11 cellular contexts compared by ENCODE assay signal in the genomic region with DNA sequence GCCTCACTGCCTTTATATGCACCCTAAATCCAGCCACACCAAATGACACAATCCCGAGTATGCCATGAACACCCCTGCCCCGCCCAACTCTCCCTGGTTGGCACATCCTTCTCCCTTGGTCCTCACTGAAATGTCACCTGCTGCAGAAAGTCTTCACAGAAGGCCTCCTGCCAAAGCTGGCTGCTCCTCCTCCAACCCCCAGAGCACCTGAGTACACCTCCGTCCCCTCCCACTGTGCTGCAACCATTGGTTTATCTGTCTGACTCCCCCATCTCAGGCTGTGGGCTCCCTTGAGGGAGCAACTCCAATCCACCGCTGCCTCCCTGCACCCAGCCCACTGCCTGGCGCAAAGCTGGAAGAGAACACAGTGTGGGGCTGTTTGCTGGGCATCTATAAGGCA. TPM values are rescaled to one million over a fixed set of nuclear protein-coding genes. Genes with fewer than 3 reads are reported as not detected.
DNase-seq lines count a peak whose midpoint lies in the region; ATAC-seq lines count a peak whose summit lies in the region.
"Had no signal": no experiment of that assay in that cellular context is flagged by ENCODE, and none has a peak within 500 bp of the region (broad histone marks: within the 10 kb centered on the region; RNA-seq: fewer than 3 reads in every experiment).

No MANE protein-coding gene starts in this region.

- CTCF ChIA-PET in CD4-positive, alpha-beta memory T cell (lab: Charles Lee; ENCODE audit: partially characterized antibody), result interaction anchor here (0.6 to 5.2 kb wide), 17 partner anchors 9 to 72 kb away, joined by 3 to 122 read pairs (median 9); partner anchors contain the start of genes EVA1B, LSM10 and STK40
- CTCF ChIA-PET in T-cell (lab: Charles Lee), result interaction anchor here (0.8 to 3.4 kb wide), 12 partner anchors 8 to 146 kb away, joined by 3 to 24 read pairs (median 4); partner anchors contain the start of gene SH3D21 (in 1 of the 2)

- peaks cover 67% of the 10 kb centered on the region for H3K79me2 ChIP-seq in ACC112 (ENCODE audit: control insufficient read depth, insufficient read depth, low read length, unreplicated experiment)

- H3K4me1 ChIP-seq in ACC112 (ENCODE audit: control insufficient read depth, insufficient read depth, low read length, unreplicated experiment), result peaks cover 67% of the 10 kb centered on the region
- H3K4me1 ChIP-seq in CD4-positive, alpha-beta memory T cell (ENCODE audit: insufficient read depth, low read length), result peaks cover 74% of the 10 kb centered on the region

- H3K4me1 Mint-ChIP-seq in CD4-positive, alpha-beta memory T cell, result peaks cover 48 to 77% (median 65%) of the 10 kb centered on the region in 4 donors
- H3K4me1 Mint-ChIP-seq in T-cell (peaks cover 67 to 80% (median 76%) of the 10 kb centered on the region in 3 donors), immature natural killer cell (peaks cover 68 to 77% of the 10 kb centered on the region in 2 donors)

- 0 out of 2 replicates have a peak overlapping the region, but pooled peaks have one; percentile 15 for H3K27ac ChIP-seq in ACC112 (ENCODE audit: low read depth, low read length)
- peak overlapping the region; percentile 10 for H3K27ac ChIP-seq in CD4-positive, alpha-beta memory T cell (ENCODE audit: low read depth, low read length)
- H3K27ac ChIP-seq: epithelial cell of prostate, HL-60 had no signal

- H3K9me3 Mint-ChIP-seq in CD4-positive, alpha-beta memory T cell, result no peaks in the 10 kb centered on the region
- H3K9me3 Mint-ChIP-seq in T-cell, result no peaks in the 10 kb centered on the region
- no peaks in the 10 kb centered on the region for H3K9me3 Mint-ChIP-seq in immature natural killer cell
- H3K9me3 Mint-ChIP-seq: activated T-cell treated with anti-CD3 and anti-CD28 coated beads, Interleukin-2, amount 50 U/mL, for 72 hours had no signal

- H3K9me3 ChIP-seq in CD4-positive, alpha-beta memory T cell (ENCODE audit: control insufficient read depth in 1 of 2, low read length in 2 of 2), result no peaks in the 10 kb centered on the region
- H3K9me3 ChIP-seq: breast epithelium had no signal

- H3K27me3 Mint-ChIP-seq in CD4-positive, alpha-beta memory T cell, result no peaks in the 10 kb centered on the region
- no peaks in the 10 kb centered on the region for H3K27me3 Mint-ChIP-seq in T-cell
- peaks cover 0 to 5% (median 2%) of the 10 kb centered on the region in 3 donors for H3K27me3 Mint-ChIP-seq in immature natural killer cell (ENCODE audit: low read depth in 3 of 3)

- peaks cover 8% of the 10 kb centered on the region for H3K36me3 ChIP-seq in ACC112 (ENCODE audit: insufficient read depth, low read length)
- H3K36me3 ChIP-seq in CD4-positive, alpha-beta memory T cell (ENCODE audit: insufficient read depth, low read length), result no peaks in the 10 kb centered on the region
- H3K36me3 ChIP-seq: breast epithelium had no signal

- ATAC-seq in T-cell (replicated peaks in 1 of 4) (no peak), GM19397 (IDR thresholded peaks at IDR 0.05; ENCODE audit: unreplicated experiment) (no peak), GM21515 (IDR thresholded peaks at IDR 0.05; ENCODE audit: unreplicated experiment) (no peak)

- no peak for DNase-seq in CD4-positive, alpha-beta memory T cell
- no peak for DNase-seq in T-cell
- no peak for DNase-seq in immature natural killer cell
- DNase-seq in globus pallidus (ENCODE audit: low spot score), result no peak

- H3K27ac Mint-ChIP-seq in CD4-positive, alpha-beta memory T cell, result peak overlapping the region in 6 of 7 donors; percentile 43 to 89 (median 78)
- peak overlapping the region; percentile 85 to 90 for H3K27ac Mint-ChIP-seq in T-cell
- H3K27ac Mint-ChIP-seq in immature natural killer cell, result peak overlapping the region; percentile 31 to 87 (median 60)
- H3K27ac Mint-ChIP-seq: activated T-cell treated with anti-CD3 and anti-CD28 coated beads, Interleukin-2, amount 50 U/mL, for 72 hours had no signal

- no peaks in the 10 kb centered on the region for H3K27me3 ChIP-seq in ACC112 (ENCODE audit: insufficient read depth, low read length)
- no peaks in the 10 kb centered on the region for H3K27me3 ChIP-seq in CD4-positive, alpha-beta memory T cell (ENCODE audit: insufficient read depth, low read length)
- H3K27me3 ChIP-seq: breast epithelium had no signal

- intact Hi-C loops in CD4-positive, alpha-beta memory T cell (cut with micrococcal nuclease), result loop anchor here (1.0 to 2.0 kb wide), 6 partner anchors 17 to 63 kb away; partner anchors contain the start of genes LSM10 and SH3D21

- H3K4me3 ChIP-seq in ACC112 (ENCODE audit: low read depth, low read length), result no peak overlapping the region
- H3K4me3 ChIP-seq in CD4-positive, alpha-beta memory T cell (ENCODE audit: low read length in 2 of 2), result no peak overlapping the region
- H3K4me3 ChIP-seq: breast epithelium had no signal

- POLR2A ChIA-PET in CD4-positive, alpha-beta memory T cell (lab: Charles Lee; ENCODE audit: partially characterized antibody), result interaction anchor here (0.6 to 6.4 kb wide), 9 partner anchors 8 to 220 kb away, joined by 3 to 133 read pairs (median 7); partner anchors contain the start of genes STK40 and TRAPPC3
- POLR2A ChIA-PET in T-cell (lab: Charles Lee), result interaction anchor here in 1 of 2 donors (0.6 kb wide), 1 partner anchor 36 kb away, joined by 5 read pairs; no protein-coding TSS in a partner anchor

- H2AFZ ChIP-seq in ACC112 (ENCODE audit: low read length, unreplicated experiment), result no peak overlapping the region

- peak overlapping the region in 3 of 8 donors; percentile 11 to 72 (median 55) for H3K4me3 Mint-ChIP-seq in CD4-positive, alpha-beta memory T cell
- peak overlapping the region in 1 of 3 donors; percentile 19 for H3K4me3 Mint-ChIP-seq in T-cell
- no peak overlapping the region for H3K4me3 Mint-ChIP-seq in immature natural killer cell
- H3K4me3 Mint-ChIP-seq: activated T-cell treated with anti-CD3 and anti-CD28 coated beads, Interleukin-2, amount 50 U/mL, for 72 hours had no signal

- peaks cover 0 to 10% of the 10 kb centered on the region in 2 donors for H3K36me3 Mint-ChIP-seq in CD4-positive, alpha-beta memory T cell
- no peaks in the 10 kb centered on the region for H3K36me3 Mint-ChIP-seq in T-cell
- H3K36me3 Mint-ChIP-seq in immature natural killer cell, result no peaks in the 10 kb centered on the region

RNA-seq across cellular contexts. Expression of gene STK40, which starts 16.3 kb away (rescaled TPM):
- 10 to 100 TPM; 52.2 to 57.4 TPM for total RNA-seq in CD4-positive, alpha-beta memory T cell
- polyA plus RNA-seq in CD4-positive, alpha-beta memory T cell, result 10 to 100 TPM; 26.6 to 49.7 TPM
- 10 to 100 TPM; 29.6 to 71.1 (median 56.7) TPM for total RNA-seq in T-cell
- polyA plus RNA-seq in immature natural killer cell, result 100 to 1,000 TPM in 1 of 3 donors, 10 to 100 TPM in 2; 43.3 to 101 (median 61.5) TPM

RNA-seq across cellular contexts. Expression of gene LSM10, which starts 28.2 kb away (rescaled TPM):
- total RNA-seq in CD4-positive, alpha-beta memory T cell, result 10 to 100 TPM; 51.0 to 53.0 TPM
- 100 to 1,000 TPM; 112 to 187 TPM for polyA plus RNA-seq in CD4-positive, alpha-beta memory T cell
- 10 to 100 TPM; 26.2 to 59.9 (median 55.4) TPM for total RNA-seq in T-cell
- 100 to 1,000 TPM; 156 to 181 (median 164) TPM for polyA plus RNA-seq in immature natural killer cell

RNA-seq across cellular contexts. Expression of gene EVA1B, which starts 46.0 kb away (rescaled TPM):
- total RNA-seq in CD4-positive, alpha-beta memory T cell, result 1 to 10 TPM; 6.3 to 7.3 TPM
- polyA plus RNA-seq in CD4-positive, alpha-beta memory T cell, result 1 to 10 TPM; 5.2 to 8.1 TPM
- 1 to 10 TPM; 2.0 to 8.1 (median 5.6) TPM for total RNA-seq in T-cell
- 10 to 100 TPM in 2 of 3 donors, 1 to 10 TPM in 1; 8.8 to 29.2 (median 11.1) TPM for polyA plus RNA-seq in immature natural killer cell
